ENCODE assay signal across 12 cellular contexts in genomic region chr3:70065666-70066253, GRCh38.
A peak's percentile ranks its signal among the peaks of the same experiment; 100 is the strongest.
DNase-seq lines count a peak whose midpoint lies in the region; ATAC-seq and TF ChIP-seq lines count a peak whose summit lies in the region.
"Had no signal": no experiment of that assay in that cellular context is flagged by ENCODE, and none has a peak within 500 bp of the region (broad histone marks: within the 10 kb centered on the region; RNA-seq: fewer than 3 reads in every experiment).

No MANE protein-coding gene starts in this region.

- H3K4me3 ChIP-seq in AG04450 (ENCODE audit: low read depth, low read length) (no peak overlapping the region), GM23338 (no peak overlapping the region)

- TF ChIP-seq CTCF in AG04450 (IDR thresholded peaks at IDR 0.05; ENCODE audit: low read depth, low read length): peak; percentile 8; the same call in 1 of the 2 replicates
- TF ChIP-seq CTCF in GM23338 (conservative IDR thresholded peaks at IDR 0.05; ENCODE audit: low read depth in 2 of 2): peak; percentile 74 to 86

- H3K4me3 Mint-ChIP-seq in GM23338: no peak overlapping the region
- H3K4me3 Mint-ChIP-seq: CD4-positive, alpha-beta T cell; T-helper 2 cell treated with Interferon-gamma antibody and Interleukin-4, amounts not matched to agents 5 μg/mL and 100 μg/mL, for 36 hours had no signal

- in situ Hi-C loops in SK-MEL-5 (cut with HindIII; ENCODE audit: low pct_unique_long_range_greater_than_20kb, low sequenced_read_pairs): no loop called here

- H3K79me2 ChIP-seq in GM23338 (replicated peaks; ENCODE audit: insufficient read depth): no peaks in the 10 kb centered on the region

- POLR2A ChIA-PET in AG04450 (lab: Yijun Ruan, JAX): no interaction called here

- CTCF ChIA-PET in AG04450 (lab: Charles Lee): interaction anchor here (0.7 kb wide), 1 partner anchor 10 kb away, joined by 3 read pairs; no protein-coding TSS in a partner anchor

- H2AFZ ChIP-seq in GM23338: no peak overlapping the region

- peaks cover 12% of the 10 kb centered on the region; the same call in 1 of the 2 replicates for H3K4me1 ChIP-seq in GM23338 (ENCODE audit: insufficient read depth)

- H3K9me3 Mint-ChIP-seq in GM23338: no peaks in the 10 kb centered on the region
- H3K9me3 Mint-ChIP-seq: CD4-positive, alpha-beta T cell; T-helper 2 cell treated with Interferon-gamma antibody and Interleukin-4, amounts not matched to agents 5 μg/mL and 100 μg/mL, for 36 hours had no signal

- H3K36me3 Mint-ChIP-seq in GM23338 (ENCODE audit: low read depth): no peaks in the 10 kb centered on the region

- H3K9me3 ChIP-seq in AG04450 (ENCODE audit: control insufficient read depth, insufficient read depth, low read length): no peaks in the 10 kb centered on the region

- no peak overlapping the region for H3K27ac Mint-ChIP-seq in GM23338
- H3K27ac Mint-ChIP-seq: CD4-positive, alpha-beta T cell; T-helper 2 cell treated with Interferon-gamma antibody and Interleukin-4, amounts not matched to agents 5 μg/mL and 100 μg/mL, for 36 hours had no signal

- peaks cover 33% of the 10 kb centered on the region; the same call in 2 of the 3 replicates for H3K4me1 Mint-ChIP-seq in GM23338

- no peaks in the 10 kb centered on the region for H3F3A ChIP-seq in GM23338 (replicated peaks; ENCODE audit: low read depth)

- no peaks in the 10 kb centered on the region for H3K9me2 ChIP-seq in GM23338 (ENCODE audit: insufficient read depth)

- H3K36me3 ChIP-seq in GM23338 (ENCODE audit: insufficient read depth): no peaks in the 10 kb centered on the region

- H3K4me2 ChIP-seq in GM23338: no peak overlapping the region

- H4K20me1 ChIP-seq in GM23338 (replicated peaks; ENCODE audit: insufficient read depth): no peaks in the 10 kb centered on the region

- ATAC-seq in GM23338 (peak; percentile 84), GM21390 (IDR thresholded peaks at IDR 0.05; ENCODE audit: unreplicated experiment) (no peak)

- DNase-seq in AG04450 (ENCODE audit: low read depth, low spot score) (no peak), GM23338 (ENCODE audit: low spot score) (peak; percentile 61), SK-MEL-5 (ENCODE audit: low read depth, low spot score) (peak; percentile 43), iPS-NIHi7 (ENCODE audit: extremely low spot score) (peak; percentile 52), NCI-H2029 treated with DMSO at 0.1 percent for 48 hours (lab: John Stamatoyannopoulos, UW) (no peak), NCI-H2196 treated with DMSO at 0.1 percent for 48 hours (lab: John Stamatoyannopoulos, UW; ENCODE audit: unreplicated experiment) (no peak)
- no peak for DNase-seq in stimulated activated naive CD4-positive, alpha-beta T cell treated with Interleukin-2 at 50 U/mL for 16 hours (lab: John Stamatoyannopoulos, UW)
- DNase-seq: activated CD8-positive, alpha-beta memory T cell treated with anti-CD3 and anti-CD28 coated beads, Interleukin-2, amount 50 U/mL, for 4 hours; CD4-positive, alpha-beta T cell; NCI-H774 had no signal

- peaks cover 3% of the 10 kb centered on the region for H3K27me3 Mint-ChIP-seq in GM23338 (ENCODE audit: insufficient read depth, low read depth, poor library complexity)

- H3K27ac ChIP-seq in AG04450 (ENCODE audit: low read depth, low read length): no peak overlapping the region
- no peak overlapping the region for H3K27ac ChIP-seq in GM23338 (ENCODE audit: low read depth)

- H3K27me3 ChIP-seq in AG04450 (ENCODE audit: control insufficient read depth, insufficient read depth, low read length): peaks cover 7% of the 10 kb centered on the region
- H3K27me3 ChIP-seq in GM23338 (ENCODE audit: insufficient read depth): no peaks in the 10 kb centered on the region

TF ChIP-seq in GM23338, 12 proteins besides CTCF, POLR2A, EP300 and RAD21 (continues in another document):
- no peak for TF ChIP-seq EZH2 (IDR thresholded peaks at IDR 0.05; ENCODE audit: low read depth, unreplicated experiment)
- no peak for TF ChIP-seq ZNF114 (CRISPR knock-in tag; IDR thresholded peaks at IDR 0.05)
- TF ChIP-seq NANOG (IDR thresholded peaks at IDR 0.05; ENCODE audit: borderline replicate concordance): no peak
- TF ChIP-seq JUNB (IDR thresholded peaks at IDR 0.05; ENCODE audit: unreplicated experiment): no peak
- TF ChIP-seq, protein P1, sequence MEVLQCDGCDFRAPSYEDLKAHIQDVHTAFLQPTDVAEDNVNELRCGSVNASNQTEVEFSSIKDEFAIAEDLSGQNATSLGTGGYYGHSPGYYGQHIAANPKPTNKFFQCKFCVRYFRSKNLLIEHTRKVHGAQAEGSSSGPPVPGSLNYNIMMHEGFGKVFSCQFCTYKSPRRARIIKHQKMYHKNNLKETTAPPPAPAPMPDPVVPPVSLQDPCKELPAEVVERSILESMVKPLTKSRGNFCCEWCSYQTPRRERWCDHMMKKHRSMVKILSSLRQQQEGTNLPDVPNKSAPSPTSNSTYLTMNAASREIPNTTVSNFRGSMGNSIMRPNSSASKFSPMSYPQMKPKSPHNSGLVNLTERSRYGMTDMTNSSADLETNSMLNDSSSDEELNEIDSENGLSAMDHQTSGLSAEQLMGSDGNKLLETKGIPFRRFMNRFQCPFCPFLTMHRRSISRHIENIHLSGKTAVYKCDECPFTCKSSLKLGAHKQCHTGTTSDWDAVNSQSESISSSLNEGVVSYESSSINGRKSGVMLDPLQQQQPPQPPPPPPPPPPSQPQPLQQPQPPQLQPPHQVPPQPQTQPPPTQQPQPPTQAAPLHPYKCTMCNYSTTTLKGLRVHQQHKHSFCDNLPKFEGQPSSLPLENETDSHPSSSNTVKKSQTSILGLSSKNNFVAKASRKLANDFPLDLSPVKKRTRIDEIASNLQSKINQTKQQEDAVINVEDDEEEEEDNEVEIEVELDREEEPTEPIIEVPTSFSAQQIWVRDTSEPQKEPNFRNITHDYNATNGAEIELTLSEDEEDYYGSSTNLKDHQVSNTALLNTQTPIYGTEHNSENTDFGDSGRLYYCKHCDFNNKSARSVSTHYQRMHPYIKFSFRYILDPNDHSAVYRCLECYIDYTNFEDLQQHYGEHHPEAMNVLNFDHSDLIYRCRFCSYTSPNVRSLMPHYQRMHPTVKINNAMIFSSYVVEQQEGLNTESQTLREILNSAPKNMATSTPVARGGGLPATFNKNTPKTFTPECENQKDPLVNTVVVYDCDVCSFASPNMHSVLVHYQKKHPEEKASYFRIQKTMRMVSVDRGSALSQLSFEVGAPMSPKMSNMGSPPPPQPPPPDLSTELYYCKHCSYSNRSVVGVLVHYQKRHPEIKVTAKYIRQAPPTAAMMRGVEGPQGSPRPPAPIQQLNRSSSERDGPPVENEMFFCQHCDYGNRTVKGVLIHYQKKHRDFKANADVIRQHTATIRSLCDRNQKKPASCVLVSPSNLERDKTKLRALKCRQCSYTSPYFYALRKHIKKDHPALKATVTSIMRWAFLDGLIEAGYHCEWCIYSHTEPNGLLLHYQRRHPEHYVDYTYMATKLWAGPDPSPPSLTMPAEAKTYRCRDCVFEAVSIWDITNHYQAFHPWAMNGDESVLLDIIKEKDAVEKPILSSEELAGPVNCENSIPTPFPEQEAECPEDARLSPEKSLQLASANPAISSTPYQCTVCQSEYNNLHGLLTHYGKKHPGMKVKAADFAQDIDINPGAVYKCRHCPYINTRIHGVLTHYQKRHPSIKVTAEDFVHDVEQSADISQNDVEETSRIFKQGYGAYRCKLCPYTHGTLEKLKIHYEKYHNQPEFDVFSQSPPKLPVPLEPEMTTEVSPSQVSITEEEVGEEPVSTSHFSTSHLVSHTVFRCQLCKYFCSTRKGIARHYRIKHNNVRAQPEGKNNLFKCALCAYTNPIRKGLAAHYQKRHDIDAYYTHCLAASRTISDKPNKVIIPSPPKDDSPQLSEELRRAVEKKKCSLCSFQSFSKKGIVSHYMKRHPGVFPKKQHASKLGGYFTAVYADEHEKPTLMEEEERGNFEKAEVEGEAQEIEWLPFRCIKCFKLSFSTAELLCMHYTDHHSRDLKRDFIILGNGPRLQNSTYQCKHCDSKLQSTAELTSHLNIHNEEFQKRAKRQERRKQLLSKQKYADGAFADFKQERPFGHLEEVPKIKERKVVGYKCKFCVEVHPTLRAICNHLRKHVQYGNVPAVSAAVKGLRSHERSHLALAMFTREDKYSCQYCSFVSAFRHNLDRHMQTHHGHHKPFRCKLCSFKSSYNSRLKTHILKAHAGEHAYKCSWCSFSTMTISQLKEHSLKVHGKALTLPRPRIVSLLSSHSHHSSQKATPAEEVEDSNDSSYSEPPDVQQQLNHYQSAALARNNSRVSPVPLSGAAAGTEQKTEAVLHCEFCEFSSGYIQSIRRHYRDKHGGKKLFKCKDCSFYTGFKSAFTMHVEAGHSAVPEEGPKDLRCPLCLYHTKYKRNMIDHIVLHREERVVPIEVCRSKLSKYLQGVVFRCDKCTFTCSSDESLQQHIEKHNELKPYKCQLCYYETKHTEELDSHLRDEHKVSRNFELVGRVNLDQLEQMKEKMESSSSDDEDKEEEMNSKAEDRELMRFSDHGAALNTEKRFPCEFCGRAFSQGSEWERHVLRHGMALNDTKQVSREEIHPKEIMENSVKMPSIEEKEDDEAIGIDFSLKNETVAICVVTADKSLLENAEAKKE (CRISPR knock-in tag; IDR thresholded peaks at IDR 0.05): no peak
- TF ChIP-seq, protein P2, sequence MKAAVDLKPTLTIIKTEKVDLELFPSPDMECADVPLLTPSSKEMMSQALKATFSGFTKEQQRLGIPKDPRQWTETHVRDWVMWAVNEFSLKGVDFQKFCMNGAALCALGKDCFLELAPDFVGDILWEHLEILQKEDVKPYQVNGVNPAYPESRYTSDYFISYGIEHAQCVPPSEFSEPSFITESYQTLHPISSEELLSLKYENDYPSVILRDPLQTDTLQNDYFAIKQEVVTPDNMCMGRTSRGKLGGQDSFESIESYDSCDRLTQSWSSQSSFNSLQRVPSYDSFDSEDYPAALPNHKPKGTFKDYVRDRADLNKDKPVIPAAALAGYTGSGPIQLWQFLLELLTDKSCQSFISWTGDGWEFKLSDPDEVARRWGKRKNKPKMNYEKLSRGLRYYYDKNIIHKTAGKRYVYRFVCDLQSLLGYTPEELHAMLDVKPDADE (IDR thresholded peaks at IDR 0.05): no peak
- no peak for TF ChIP-seq EZH2phosphoT487 (IDR thresholded peaks at IDR 0.05; ENCODE audit: unreplicated experiment)

Comparison
In these comparisons a context has a peak if more than half of its experiments do, and no peak if none do; other contexts are left out.
1. DNase-seq: peak in GM23338 (single experiment), SK-MEL-5 (single experiment) and iPS-NIHi7 (single experiment); none in AG04450 (single experiment), NCI-H2029 treated with DMSO at 0.1 percent for 48 hours (single experiment), stimulated activated naive CD4-positive, alpha-beta T cell treated with Interleukin-2 at 50 U/mL for 16 hours (single experiment) and NCI-H2196 treated with DMSO at 0.1 percent for 48 hours (single experiment).